In genomic region chr16:77782694-77783093, GRCh38 we compare ENCODE assay signal across 11 cellular contexts. TPM values are rescaled to one million over a fixed set of nuclear protein-coding genes. Genes with fewer than 3 reads are reported as not detected.
A peak's percentile ranks its signal among the peaks of the same experiment; 100 is the strongest.
DNase-seq lines count a peak whose midpoint lies in the region; ATAC-seq and TF ChIP-seq lines count a peak whose summit lies in the region.
"Had no signal": no experiment of that assay in that cellular context is flagged by ENCODE, and none has a peak within 500 bp of the region (broad histone marks: within the 10 kb centered on the region; RNA-seq: fewer than 3 reads in every experiment).

No MANE protein-coding gene starts in this region.

- H2BK20ac ChIP-seq in H9 (ENCODE audit: low read depth, low read length, poor library complexity, severe bottlenecking), result no peak overlapping the region

- no peak overlapping the region for H3T11ph ChIP-seq in H9 (ENCODE audit: low read length)

- H3K56ac ChIP-seq in H9 (ENCODE audit: insufficient read length, low read depth, low read length), result no peak overlapping the region

- no peaks in the 10 kb centered on the region for H4K20me1 ChIP-seq in H9 (ENCODE audit: control insufficient read depth, insufficient read depth, insufficient read length)

- no peak overlapping the region for H3K14ac ChIP-seq in H9 (ENCODE audit: insufficient read depth, low read length)

- H3K9me3 ChIP-seq in H9 (ENCODE audit: control insufficient read depth, low read depth, low read length), result no peaks in the 10 kb centered on the region
- no peaks in the 10 kb centered on the region for H3K9me3 ChIP-seq in mucosa of descending colon
- H3K9me3 ChIP-seq: tibial nerve had no signal

- no peak overlapping the region for H3K27ac ChIP-seq in H9 (ENCODE audit: insufficient read length, low read depth, low read length)
- H3K27ac ChIP-seq: tibial nerve had no signal

- DNase-seq in AML-193 (lab: John Stamatoyannopoulos, UW) (peak; percentile 13 to 30), H9 (no peak), SK-N-DZ (ENCODE audit: low spot score) (peak; percentile 75), iPS-NIHi7 (ENCODE audit: extremely low spot score) (peak; percentile 29), mucosa of descending colon (no peak), activated T-cell treated with anti-CD3 and anti-CD28 coated beads for 4 hours (no peak)
- no peak for DNase-seq in stimulated activated naive CD4-positive, alpha-beta T cell treated with Interleukin-2 at 50 U/mL for 16 hours (lab: John Stamatoyannopoulos, UW)
- DNase-seq: activated B cell treated with CpG ODN at 0.5 μM for 24 hours, NCI-H345 had no signal

- H2BK12ac ChIP-seq in H9 (ENCODE audit: insufficient read length, low read depth, low read length), result no peak overlapping the region

- no peak overlapping the region for H3K18ac ChIP-seq in H9 (ENCODE audit: insufficient read length, low read depth, low read length)

- H2BK15ac ChIP-seq in H9 (ENCODE audit: low read depth, low read length), result no peak overlapping the region

- H2AFZ ChIP-seq in H9 (ENCODE audit: low read length), result no peak overlapping the region

- no peak overlapping the region for H3K4me3 ChIP-seq in mucosa of descending colon
- H3K4me3 ChIP-seq: tibial nerve had no signal

- TF ChIP-seq CTCF in H9 (conservative IDR thresholded peaks at IDR 0.05) (peak; percentile 65; the same call in 2 of the 3 replicates), mucosa of descending colon (IDR thresholded peaks at IDR 0.05) (no peak)

- no peaks in the 10 kb centered on the region for H3K79me1 ChIP-seq in H9 (ENCODE audit: insufficient read depth, low read depth, low read length, poor library complexity, severe bottlenecking)

- no peak overlapping the region for H3K4ac ChIP-seq in H9 (ENCODE audit: low read depth, low read length)

- no peak overlapping the region for H3K23ac ChIP-seq in H9 (ENCODE audit: insufficient read length, low read depth, low read length)

- H4K5ac ChIP-seq in H9 (ENCODE audit: insufficient read length, low read depth, low read length), result no peak overlapping the region

- H4K8ac ChIP-seq in H9 (replicated peaks; ENCODE audit: insufficient read length, low read depth, low read length), result no peak overlapping the region

- intact Hi-C loops in mucosa of descending colon (cut with DNase I, micrococcal nuclease), result no loop called here

- H3K4me3 Mint-ChIP-seq in H9, result no peak overlapping the region
- H3K4me3 Mint-ChIP-seq: activated B cell treated with CpG ODN at 0.5 μM for 24 hours had no signal

- no peak for ATAC-seq in mucosa of descending colon
- ATAC-seq in GM21737 (IDR thresholded peaks at IDR 0.05; ENCODE audit: unreplicated experiment), result no peak

- no peak overlapping the region for H3K27ac Mint-ChIP-seq in H9
- H3K27ac Mint-ChIP-seq: activated B cell treated with CpG ODN at 0.5 μM for 24 hours had no signal

- H3K36me3 ChIP-seq in mucosa of descending colon (ENCODE audit: low read depth), result no peaks in the 10 kb centered on the region
- H3K36me3 ChIP-seq: tibial nerve had no signal

- H4K91ac ChIP-seq in H9 (ENCODE audit: insufficient read length, low read depth, low read length), result no peak overlapping the region

- H3K79me2 ChIP-seq in H9 (ENCODE audit: insufficient read depth, low read length), result no peaks in the 10 kb centered on the region

- H2BK120ac ChIP-seq in H9 (ENCODE audit: low read depth, low read length, poor library complexity, severe bottlenecking), result no peak overlapping the region

- H3K27me3 Mint-ChIP-seq in H9 (ENCODE audit: low read depth), result peaks cover 22% of the 10 kb centered on the region

- H3K9me3 Mint-ChIP-seq in H9, result peaks cover 0 to 6% of the 10 kb centered on the region in 2 experiments; a peak in 4 of 5 replicates
- H3K9me3 Mint-ChIP-seq: activated B cell treated with CpG ODN at 0.5 μM for 24 hours had no signal

- no peaks in the 10 kb centered on the region for H3K23me2 ChIP-seq in H9 (ENCODE audit: insufficient read length, low read depth, low read length, poor library complexity, severe bottlenecking)

- no peak overlapping the region for H2AK5ac ChIP-seq in H9 (ENCODE audit: insufficient read length, low read length)

- H2BK5ac ChIP-seq in H9 (ENCODE audit: insufficient read length, low read length), result no peak overlapping the region

- H3K4me1 Mint-ChIP-seq in H9, result peaks cover 7 to 8% of the 10 kb centered on the region in 2 experiments
- H3K4me1 Mint-ChIP-seq: activated B cell treated with CpG ODN at 0.5 μM for 24 hours had no signal

- peaks cover 3% of the 10 kb centered on the region; the same call in 1 of the 2 replicates for H3K27me3 ChIP-seq in H9 (ENCODE audit: insufficient read depth, low read length)

- H3K4me1 ChIP-seq in H9 (ENCODE audit: insufficient read depth, low read length) (no peaks in the 10 kb centered on the region; the same call in 1 of the 2 replicates), mucosa of descending colon (ENCODE audit: low read depth) (no peaks in the 10 kb centered on the region)

- H3K9ac ChIP-seq in H9 (ENCODE audit: extremely low read depth, insufficient read length, low read length), result no peak overlapping the region

- no CpG with 5 or more reads among the region's 2 CpGs for WGBS in H9 (ENCODE audit: extremely low coverage, insufficient read length, low lambda C conversion rate)

- no peak overlapping the region for H3K4me2 ChIP-seq in H9 (ENCODE audit: insufficient read depth, insufficient read length, low read length)

- peaks cover 2 to 6% (median 5%) of the 10 kb centered on the region in 3 experiments; a peak in 4 of 7 replicates for H3K36me3 Mint-ChIP-seq in H9 (ENCODE audit: insufficient read depth in 1 of 3, low read depth in 3 of 3)

RNA-seq across cellular contexts. Expression of gene VAT1L, which starts 5.7 kb away (rescaled TPM):
- total RNA-seq in H9 (2021), result 33.8 and 34.1 TPM in 2 replicates
- 34.2 and 35.3 TPM in 2 replicates for polyA plus RNA-seq in SK-N-DZ (2014; cell fraction: cytosol; rRNA removed)
- 17.6 and 21.4 TPM in 2 replicates for polyA plus RNA-seq in SK-N-DZ (2014; cell fraction: nucleus; rRNA removed)
- 1 to 10 TPM in 1 of 3 donors, under 1 TPM in 2; 0.84 to 8.7 (median 0.84) TPM for total RNA-seq in mucosa of descending colon
- total RNA-seq: activated B cell treated with CpG ODN at 0.5 μM for 24 hours had no signal

Comparison
In these comparisons a context has a peak if more than half of its experiments do, and no peak if none do; other contexts are left out.
1. DNase-seq: peak in AML-193 (2 of 2), SK-N-DZ (single experiment) and iPS-NIHi7 (single experiment); none in H9 (single experiment), mucosa of descending colon (0 of 3), stimulated activated naive CD4-positive, alpha-beta T cell treated with Interleukin-2 at 50 U/mL for 16 hours (single experiment) and activated T-cell treated with anti-CD3 and anti-CD28 coated beads for 4 hours (single experiment).